ENCODE assay signal across 8 cellular contexts in genomic region chr3:161349529-161350278, GRCh38. TPM values are rescaled to one million over a fixed set of nuclear protein-coding genes. Genes with fewer than 3 reads are reported as not detected.
A peak's percentile ranks its signal among the peaks of the same experiment; 100 is the strongest.
DNase-seq lines count a peak whose midpoint lies in the region; ATAC-seq and TF ChIP-seq lines count a peak whose summit lies in the region.

No MANE protein-coding gene starts in this region.

- DNase-seq in COLO829 (ENCODE audit: low spot score) (peak; percentile 93), T-helper 22 cell (ENCODE audit: low read depth) (peak; percentile 25), fibroblast of mammary gland (ENCODE audit: low read depth) (peak; percentile 97), vagina (ENCODE audit: extremely low spot score in 2 of 2) (no peak), T1000 (lab: John Stamatoyannopoulos, UW) (no peak), NCI-H1436 treated with DMSO at 0.1 percent for 48 hours (lab: John Stamatoyannopoulos, UW) (no peak)

- peak; percentile 82 for ATAC-seq in HG02852 (IDR thresholded peaks at IDR 0.05; ENCODE audit: unreplicated experiment)
- no peak for ATAC-seq in HG03039 (IDR thresholded peaks at IDR 0.05; ENCODE audit: unreplicated experiment)

- TF ChIP-seq POLR2A in vagina (IDR thresholded peaks at IDR 0.05), result no peak

- H3K36me3 ChIP-seq in vagina, result no peaks in the 10 kb centered on the region

- no peaks in the 10 kb centered on the region for H3K27me3 ChIP-seq in vagina

- H3K9me3 ChIP-seq in vagina, result no peaks in the 10 kb centered on the region

- TF ChIP-seq CTCF in fibroblast of mammary gland (conservative IDR thresholded peaks at IDR 0.05; ENCODE audit: control insufficient read depth, insufficient read depth, low read depth, low read length) (no peak), vagina (IDR thresholded peaks at IDR 0.05) (no peak)

- H3K27ac ChIP-seq in vagina, result peak overlapping the region; percentile 16

- H3K4me3 ChIP-seq in fibroblast of mammary gland (ENCODE audit: control insufficient read depth, low read depth, low read length) (no peak overlapping the region), vagina (no peak overlapping the region)

- intact Hi-C loops in vagina (cut with DNase I), result no loop called here

- peaks cover 16% of the 10 kb centered on the region for H3K4me1 ChIP-seq in vagina

RNA-seq across cellular contexts. Expression of gene SPTSSB, which starts 21.6 kb away (rescaled TPM):
- total RNA-seq in vagina, result 2.9 TPM

Comparison
In these comparisons a context has a peak if more than half of its experiments do, and no peak if none do; other contexts are left out.
1. DNase-seq: peak in COLO829 (single experiment), T-helper 22 cell (single experiment) and fibroblast of mammary gland (single experiment); none in vagina (0 of 2), T1000 (single experiment) and NCI-H1436 treated with DMSO at 0.1 percent for 48 hours (single experiment).